ENCODE assay signal across 25 cellular contexts in genomic region chr4:174278467-174278866, GRCh38. TPM values are rescaled to one million over a fixed set of nuclear protein-coding genes. Genes with fewer than 3 reads are reported as not detected.
DNase-seq lines count a peak whose midpoint lies in the region; ATAC-seq, FAIRE-seq and TF ChIP-seq lines count a peak whose summit lies in the region.
"Had no signal": no experiment of that assay in that cellular context is flagged by ENCODE, and none has a peak within 500 bp of the region (broad histone marks: within the 10 kb centered on the region; RNA-seq: fewer than 3 reads in every experiment).

No MANE protein-coding gene starts in this region.

- CTCF ChIA-PET in HEK293 (lab: Yijun Ruan, JAX): interaction anchor here (0.5 kb wide), 1 partner anchor 242 kb away, joined by 4 read pairs; no protein-coding TSS in a partner anchor

- H4K20me1 ChIP-seq in astrocyte (ENCODE audit: insufficient read depth, low read length): peaks cover 2% of the 10 kb centered on the region

- H3K27ac Mint-ChIP-seq in astrocyte (ENCODE audit: unreplicated experiment): no peak overlapping the region
- H3K27ac Mint-ChIP-seq: activated naive CD4-positive, alpha-beta T cell treated with anti-CD3 and anti-CD28 coated beads, Interleukin-2, amount 10 ng/mL, durations not matched to agents 7 days and 5 days; CD4-positive, CD25-positive, alpha-beta regulatory T cell; GM23338 had no signal

- no peak overlapping the region for H3K9ac ChIP-seq in astrocyte (ENCODE audit: low read length)
- H3K9ac ChIP-seq: SK-N-SH had no signal

- no peak for FAIRE-seq in astrocyte (lab: Jason Lieb, UNC)
- FAIRE-seq: GM12891, pancreas had no signal

- no peaks in the 10 kb centered on the region for H3K9me3 Mint-ChIP-seq in astrocyte (ENCODE audit: unreplicated experiment)
- H3K9me3 Mint-ChIP-seq: activated naive CD4-positive, alpha-beta T cell treated with anti-CD3 and anti-CD28 coated beads, Interleukin-2, amount 10 ng/mL, durations not matched to agents 7 days and 5 days; GM23338; IgD-negative memory B cell had no signal

- no peak for ATAC-seq in GM19035 (IDR thresholded peaks at IDR 0.05; ENCODE audit: unreplicated experiment)
- ATAC-seq in SK-N-SH treated with all-trans-retinoic acid at 6 μM for 48 hours: no peak
- ATAC-seq: GM23338, heart right ventricle, pancreas had no signal

- no peaks in the 10 kb centered on the region; the same call in 1 of the 2 replicates for H3K4me1 ChIP-seq in HEK293 (ENCODE audit: control insufficient read depth, insufficient read depth, low read length)
- H3K4me1 ChIP-seq in astrocyte (ENCODE audit: insufficient read depth, low read length): no peaks in the 10 kb centered on the region

- H3K27me3 Mint-ChIP-seq in astrocyte (ENCODE audit: low read depth, unreplicated experiment): no peaks in the 10 kb centered on the region
- H3K27me3 Mint-ChIP-seq: activated naive CD4-positive, alpha-beta T cell treated with anti-CD3 and anti-CD28 coated beads, Interleukin-2, amount 10 ng/mL, durations not matched to agents 7 days and 5 days; CD4-positive, CD25-positive, alpha-beta regulatory T cell; IgD-negative memory B cell had no signal

- no peaks in the 10 kb centered on the region for H3K4me1 Mint-ChIP-seq in astrocyte (ENCODE audit: low read depth, unreplicated experiment)
- H3K4me1 Mint-ChIP-seq: GM23338 had no signal

- H3K4me3 Mint-ChIP-seq in astrocyte (ENCODE audit: unreplicated experiment): no peak overlapping the region
- H3K4me3 Mint-ChIP-seq: activated naive CD4-positive, alpha-beta T cell treated with anti-CD3 and anti-CD28 coated beads, Interleukin-2, amount 10 ng/mL, durations not matched to agents 7 days and 5 days; GM23338 had no signal

- no peak overlapping the region for H3K4me2 ChIP-seq in astrocyte (ENCODE audit: low read length)
- H3K4me2 ChIP-seq: GM23338, SK-N-SH, smooth muscle cell had no signal

- H3K4me3 ChIP-seq in HEK293 (ENCODE audit: low read depth, low read length) (no peak overlapping the region), astrocyte (ENCODE audit: insufficient read depth, low read depth, low read length) (no peak overlapping the region)
- H3K4me3 ChIP-seq: cardiac muscle cell, GM23338, heart right ventricle, pancreas, smooth muscle cell, transverse colon had no signal

- H3K27ac ChIP-seq in HEK293 (ENCODE audit: extremely low read depth, low read depth, low read length) (no peak overlapping the region), astrocyte (ENCODE audit: low read depth, low read length) (no peak overlapping the region)
- H3K27ac ChIP-seq: cardiac muscle cell, heart right ventricle, pancreas, transverse colon had no signal

- no peaks in the 10 kb centered on the region for H3K27me3 ChIP-seq in astrocyte (ENCODE audit: insufficient read depth, low read length)
- H3K27me3 ChIP-seq: cardiac muscle cell, heart right ventricle, pancreas, transverse colon had no signal

- DNase-seq in NCI-H2029 (lab: John Stamatoyannopoulos, UW) (peak; percentile 1), NCI-H2029 treated with DMSO at 0.1 percent for 48 hours (lab: John Stamatoyannopoulos, UW) (no peak), NCI-H2081 (lab: John Stamatoyannopoulos, UW) (peak; percentile 38 to 67), astrocyte (ENCODE audit: low read depth) (peak; percentile 12), cerebellar nuclear complex (lab: John Stamatoyannopoulos, UW) (no peak)
- DNase-seq: activated CD4-positive, alpha-beta T cell treated with anti-CD3 and anti-CD28 coated beads for 4 hours; activated naive CD4-positive, alpha-beta T cell treated with anti-CD3 and anti-CD28 coated beads, Interleukin-2, amount 10 ng/mL, durations not matched to agents 7 days and 5 days; CD4-positive, CD25-positive, alpha-beta regulatory T cell; foreskin fibroblast; heart right ventricle; NCI-H226; NCI-H82; OCI-M1; pancreas; SK-N-SH; stimulated activated CD4-positive, alpha-beta T cell treated with anti-CD3 and anti-CD28 coated beads, Interleukin-1b, Interleukin-23, amount 100 ng/mL, for 48 hours; transverse colon had no signal

- H3K9me3 ChIP-seq in HEK293 (ENCODE audit: control insufficient read depth, insufficient read depth, low read depth, low read length) (no peaks in the 10 kb centered on the region), astrocyte (ENCODE audit: insufficient read depth, low read depth, low read length) (no peaks in the 10 kb centered on the region)
- H3K9me3 ChIP-seq: pancreas had no signal

- peaks cover 0 to 4% of the 10 kb centered on the region in 2 experiments; a peak in 1 of 3 replicates for H3K36me3 ChIP-seq in HEK293 (ENCODE audit: control insufficient read depth in 2 of 2, insufficient read depth in 1 of 2, low read length in 2 of 2)
- H3K36me3 ChIP-seq in astrocyte (ENCODE audit: insufficient read depth, low read length): no peaks in the 10 kb centered on the region
- H3K36me3 ChIP-seq: cardiac muscle cell, pancreas, transverse colon had no signal

- H2AFZ ChIP-seq in astrocyte (ENCODE audit: low read depth, low read length): no peak overlapping the region
- H2AFZ ChIP-seq: GM23338 had no signal

- POLR2A ChIA-PET in HEK293 (lab: Yijun Ruan, JAX): no interaction called here

- H3K36me3 Mint-ChIP-seq in astrocyte (ENCODE audit: low read depth, unreplicated experiment): peaks cover 4% of the 10 kb centered on the region

- H3K79me2 ChIP-seq in astrocyte (ENCODE audit: insufficient read depth, low read length): peaks cover 83% of the 10 kb centered on the region

- TF ChIP-seq CTCF in HEK293 (tag by site-specific recombination; IDR thresholded peaks at IDR 0.05): no peak
- no peak for TF ChIP-seq CTCF in astrocyte (IDR thresholded peaks at IDR 0.05; ENCODE audit: insufficient read depth, low read depth, low read length)

TF ChIP-seq in HEK293, 187 proteins besides CTCF, POLR2A, EP300 and RAD21:
- TF ChIP-seq ZNF140 (tag by site-specific recombination; IDR thresholded peaks at IDR 0.05): no peak
- peak; percentile 37; the same call in 1 of the 2 replicates for TF ChIP-seq SP7 (tag by site-specific recombination; IDR thresholded peaks at IDR 0.05)

TF ChIP-seq in SK-N-SH treated with all-trans-retinoic acid at 6 μM for 48 hours, 23 proteins besides CTCF, POLR2A, EP300 and RAD21:
- TF ChIP-seq ZNF8 (CRISPR knock-in tag; IDR thresholded peaks at IDR 0.05) (no peak), CSRNP3 (CRISPR knock-in tag; IDR thresholded peaks at IDR 0.05) (no peak), CSDC2 (CRISPR knock-in tag; IDR thresholded peaks at IDR 0.05) (no peak), ZNF565 (CRISPR knock-in tag; conservative IDR thresholded peaks at IDR 0.05; ENCODE audit: low read depth) (no peak), OSR1 (CRISPR knock-in tag; IDR thresholded peaks at IDR 0.05) (no peak), SNAI2 (CRISPR knock-in tag; IDR thresholded peaks at IDR 0.05) (no peak), ZFP3 (CRISPR knock-in tag; IDR thresholded peaks at IDR 0.05) (no peak), PPARA (CRISPR knock-in tag; IDR thresholded peaks at IDR 0.05; ENCODE audit: borderline replicate concordance) (no peak), TCF4 (CRISPR knock-in tag; IDR thresholded peaks at IDR 0.05; ENCODE audit: borderline replicate concordance) (no peak), RARB (CRISPR knock-in tag; IDR thresholded peaks at IDR 0.05) (no peak), ARNTL (CRISPR knock-in tag; IDR thresholded peaks at IDR 0.05; ENCODE audit: borderline replicate concordance, low read depth) (no peak)
- TF ChIP-seq, protein P1, sequence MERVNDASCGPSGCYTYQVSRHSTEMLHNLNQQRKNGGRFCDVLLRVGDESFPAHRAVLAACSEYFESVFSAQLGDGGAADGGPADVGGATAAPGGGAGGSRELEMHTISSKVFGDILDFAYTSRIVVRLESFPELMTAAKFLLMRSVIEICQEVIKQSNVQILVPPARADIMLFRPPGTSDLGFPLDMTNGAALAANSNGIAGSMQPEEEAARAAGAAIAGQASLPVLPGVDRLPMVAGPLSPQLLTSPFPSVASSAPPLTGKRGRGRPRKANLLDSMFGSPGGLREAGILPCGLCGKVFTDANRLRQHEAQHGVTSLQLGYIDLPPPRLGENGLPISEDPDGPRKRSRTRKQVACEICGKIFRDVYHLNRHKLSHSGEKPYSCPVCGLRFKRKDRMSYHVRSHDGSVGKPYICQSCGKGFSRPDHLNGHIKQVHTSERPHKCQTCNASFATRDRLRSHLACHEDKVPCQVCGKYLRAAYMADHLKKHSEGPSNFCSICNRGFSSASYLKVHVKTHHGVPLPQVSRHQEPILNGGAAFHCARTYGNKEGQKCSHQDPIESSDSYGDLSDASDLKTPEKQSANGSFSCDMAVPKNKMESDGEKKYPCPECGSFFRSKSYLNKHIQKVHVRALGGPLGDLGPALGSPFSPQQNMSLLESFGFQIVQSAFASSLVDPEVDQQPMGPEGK (CRISPR knock-in tag; IDR thresholded peaks at IDR 0.05; ENCODE audit: borderline replicate concordance): no peak
- TF ChIP-seq, protein P2, sequence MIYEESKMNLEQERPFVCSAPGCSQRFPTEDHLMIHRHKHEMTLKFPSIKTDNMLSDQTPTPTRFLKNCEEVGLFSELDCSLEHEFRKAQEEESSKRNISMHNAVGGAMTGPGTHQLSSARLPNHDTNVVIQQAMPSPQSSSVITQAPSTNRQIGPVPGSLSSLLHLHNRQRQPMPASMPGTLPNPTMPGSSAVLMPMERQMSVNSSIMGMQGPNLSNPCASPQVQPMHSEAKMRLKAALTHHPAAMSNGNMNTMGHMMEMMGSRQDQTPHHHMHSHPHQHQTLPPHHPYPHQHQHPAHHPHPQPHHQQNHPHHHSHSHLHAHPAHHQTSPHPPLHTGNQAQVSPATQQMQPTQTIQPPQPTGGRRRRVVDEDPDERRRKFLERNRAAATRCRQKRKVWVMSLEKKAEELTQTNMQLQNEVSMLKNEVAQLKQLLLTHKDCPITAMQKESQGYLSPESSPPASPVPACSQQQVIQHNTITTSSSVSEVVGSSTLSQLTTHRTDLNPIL (CRISPR knock-in tag; IDR thresholded peaks at IDR 0.05; ENCODE audit: low read depth): no peak

RNA-seq across cellular contexts. Expression of gene FBXO8, which starts 5.0 kb away (rescaled TPM):
- 11.9 and 13.1 TPM in 2 replicates for total RNA-seq in astrocyte

RNA-seq across cellular contexts. Expression of gene CEP44, which starts 5.2 kb away (rescaled TPM):
- 11.5 and 12.0 TPM in 2 replicates for total RNA-seq in astrocyte

Comparison
In these comparisons a context has a peak if more than half of its experiments do, and no peak if none do; other contexts are left out.
1. DNase-seq: peak in NCI-H2029 (single experiment), NCI-H2081 (2 of 2) and astrocyte (single experiment); none in NCI-H2029 treated with DMSO at 0.1 percent for 48 hours (single experiment) and cerebellar nuclear complex (0 of 2).